Comparison of ENCODE assay signal across 8 cellular contexts in the genomic region with DNA sequence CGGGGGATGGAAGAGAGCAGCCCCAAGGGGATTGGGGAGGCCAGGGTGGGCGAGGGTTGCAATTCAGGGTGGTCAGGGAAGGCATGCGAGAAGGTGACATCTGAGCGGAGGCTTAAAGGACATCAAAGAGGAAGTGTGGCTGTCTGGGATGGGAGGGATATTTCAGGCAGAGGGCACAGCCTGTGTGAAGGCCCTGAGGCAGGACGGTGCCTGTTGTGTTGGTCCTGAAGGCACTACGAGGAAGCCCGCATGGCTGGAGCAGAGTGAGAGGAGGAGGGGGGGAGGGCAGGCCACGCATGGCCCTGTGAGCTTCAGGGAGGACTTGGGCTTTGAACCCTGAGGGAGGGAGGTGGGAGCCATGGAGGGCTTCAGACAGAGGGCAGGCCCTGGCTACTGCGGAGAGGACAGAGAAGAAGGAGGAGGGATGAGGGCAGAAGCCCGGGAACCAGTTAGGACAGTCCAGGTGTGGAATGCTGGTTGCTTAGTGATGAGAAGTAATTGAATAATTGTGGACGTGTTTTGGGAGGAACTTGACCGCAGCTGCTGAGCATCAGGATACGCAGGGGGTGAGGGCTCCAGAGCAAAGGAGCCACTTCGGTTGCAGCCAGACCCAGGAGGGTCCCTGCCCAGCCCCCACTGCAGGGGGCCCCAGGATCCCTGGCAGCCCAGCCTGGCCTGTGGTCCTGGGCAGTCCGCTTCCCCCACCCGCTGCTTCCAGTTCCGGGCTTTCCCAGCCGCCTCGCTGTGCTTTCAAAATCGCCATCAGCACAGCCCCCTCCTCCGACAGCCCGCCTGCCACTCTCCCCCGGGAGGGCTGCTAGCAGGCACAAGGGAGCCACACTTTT. TPM values are rescaled to one million over a fixed set of nuclear protein-coding genes. Genes with fewer than 3 reads are reported as not detected.
DNase-seq lines count a peak whose midpoint lies in the region; ATAC-seq and TF ChIP-seq lines count a peak whose summit lies in the region.

No MANE protein-coding gene starts in this region.

- H3K9me3 ChIP-seq in IMR-90 (ENCODE audit: control insufficient read depth, insufficient read depth, low read length) (no peaks in the 10 kb centered on the region), psoas muscle (no peaks in the 10 kb centered on the region)

- no peaks in the 10 kb centered on the region for H3K9me1 ChIP-seq in IMR-90 (ENCODE audit: insufficient read depth, low read length)

- WGBS in IMR-90 (ENCODE audit: extremely low coverage in 2 of 2, insufficient read length in 1 of 2), 2 experiments, result 13% methylated on average over 15 of the region's 23 CpGs; no CpG with 5 or more reads in 1 of the 2 experiments
- 6 to 7% (median 7%) methylated on average over 21 to 23 of the region's 23 CpGs for WGBS in psoas muscle, 3 donors

- DNase-seq in AG04449 (ENCODE audit: low read depth, low spot score) (no peak), IMR-90 (peak; percentile 7), WTC11 (ENCODE audit: low spot score) (peak; percentile 80), left cardiac atrium (peak; percentile 79), psoas muscle (peak; percentile 69 to 84), SKM-1 treated with dmso at 0.1 percent for 144 hours (lab: John Stamatoyannopoulos, UW; ENCODE audit: unreplicated experiment) (no peak)
- DNase-seq in naive thymus-derived CD8-positive, alpha-beta T cell, result no peak

- no peak overlapping the region for H3K23ac ChIP-seq in IMR-90 (ENCODE audit: low read depth, low read length)

- in situ Hi-C loops in IMR-90 (cut with MboI; ENCODE audit: low sequenced_read_pairs), result no loop called here

- no peaks in the 10 kb centered on the region for H3K9me3 Mint-ChIP-seq in WTC11
- no peaks in the 10 kb centered on the region for H3K9me3 Mint-ChIP-seq in naive thymus-derived CD8-positive, alpha-beta T cell

- no peak overlapping the region for H3K56ac ChIP-seq in IMR-90 (ENCODE audit: extremely low read depth, insufficient read depth, low read length)

- peaks cover 48% of the 10 kb centered on the region for H3K27me3 Mint-ChIP-seq in WTC11 (ENCODE audit: low read depth)
- peaks cover 4 to 21% (median 13%) of the 10 kb centered on the region in 5 donors for H3K27me3 Mint-ChIP-seq in naive thymus-derived CD8-positive, alpha-beta T cell

- H2AK9ac ChIP-seq in IMR-90 (replicated peaks; ENCODE audit: low read depth, low read length, poor library complexity), result no peak overlapping the region

- no peak overlapping the region for H2BK120ac ChIP-seq in IMR-90 (ENCODE audit: low read depth, low read length)

- H3K27ac Mint-ChIP-seq in WTC11, result peak overlapping the region; percentile 70; the same call in 1 of the 2 replicates
- H3K27ac Mint-ChIP-seq in naive thymus-derived CD8-positive, alpha-beta T cell, result peak overlapping the region in 2 of 10 donors; percentile 24 to 62

- H3K36me3 Mint-ChIP-seq in WTC11, result no peaks in the 10 kb centered on the region
- H3K36me3 Mint-ChIP-seq in naive thymus-derived CD8-positive, alpha-beta T cell, result no peaks in the 10 kb centered on the region

- H3K4me1 Mint-ChIP-seq in WTC11, result peaks cover 38% of the 10 kb centered on the region
- peaks cover 2 to 10% (median 9%) of the 10 kb centered on the region in 4 donors for H3K4me1 Mint-ChIP-seq in naive thymus-derived CD8-positive, alpha-beta T cell

- peaks cover 8% of the 10 kb centered on the region; the same call in 1 of the 2 replicates for H3K4me1 ChIP-seq in IMR-90 (ENCODE audit: control insufficient read depth, insufficient read depth, low read length)
- H3K4me1 ChIP-seq in psoas muscle, result peaks cover 9% of the 10 kb centered on the region

- no peak overlapping the region for H2BK5ac ChIP-seq in IMR-90 (ENCODE audit: low read depth, low read length, poor library complexity, severe bottlenecking)

- H3K4me3 ChIP-seq in AG04449 (ENCODE audit: low read depth, low read length) (peak overlapping the region; percentile 53), IMR-90 (ENCODE audit: insufficient read depth, low read depth, low read length) (peak overlapping the region; percentile 43), psoas muscle (peak overlapping the region; percentile 39)

- 0 out of 2 replicates have a peak overlapping the region, but pooled peaks have one; percentile 14 for H3K14ac ChIP-seq in IMR-90 (replicated peaks; ENCODE audit: low read depth, low read length)

- intact Hi-C loops in IMR-90 (cut with micrococcal nuclease) (no loop called here), left cardiac atrium (cut with DNase I) (loop anchor here in 1 of 2 donors (10.0 kb wide), 1 partner anchor 51 kb away; no protein-coding TSS in a partner anchor), psoas muscle (cut with DNase I) (no loop called here)

- ATAC-seq in IMR-90 (ENCODE audit: low read depth), result peak; percentile 60
- peak; percentile 62 for ATAC-seq in WTC11
- peak; percentile 67 to 68 for ATAC-seq in left cardiac atrium
- peak; percentile 36 to 64 (median 44) for ATAC-seq in psoas muscle
- ATAC-seq in HG02759 (IDR thresholded peaks at IDR 0.05; ENCODE audit: unreplicated experiment), result no peak
- no peak for ATAC-seq in naive thymus-derived CD8-positive, alpha-beta T cell

- H3K27me3 ChIP-seq in IMR-90 (ENCODE audit: control insufficient read depth, insufficient read depth, low read length) (peaks cover 15% of the 10 kb centered on the region), psoas muscle (ENCODE audit: insufficient read depth in 3 of 3, low read length in 2 of 3) (no peaks in the 10 kb centered on the region)

- peak overlapping the region; percentile 76 for H3K4me2 ChIP-seq in IMR-90 (ENCODE audit: low read depth, low read length)

- dilution Hi-C loops in IMR-90 (cut with HindIII; ENCODE audit: low sequenced_read_pairs, unreplicated experiment), result no loop called here

- no peak overlapping the region; the same call in 1 of the 2 replicates for H4K5ac ChIP-seq in IMR-90 (ENCODE audit: low read depth, low read length)

- H4K20me1 ChIP-seq in IMR-90 (ENCODE audit: insufficient read depth, low read length), result no peaks in the 10 kb centered on the region

- POLR2A ChIA-PET in AG04449 (lab: Yijun Ruan, JAX) (no interaction called here), IMR-90 (lab: Charles Lee; ENCODE audit: unreplicated experiment) (no interaction called here), WTC11 (lab: Charles Lee) (interaction anchor here (1.0 kb wide), 1 partner anchor 13 kb away, joined by 3 read pairs; no protein-coding TSS in a partner anchor)
- POLR2A ChIA-PET in naive thymus-derived CD8-positive, alpha-beta T cell (lab: Charles Lee), result interaction anchor here (0.5 kb wide), 1 partner anchor 9 kb away, joined by 4 read pairs; no protein-coding TSS in a partner anchor

- H2AK5ac ChIP-seq in IMR-90 (ENCODE audit: low read depth, low read length), result peak overlapping the region; percentile 39; the same call in 1 of the 2 replicates

- peak overlapping the region; percentile 88 for H2AFZ ChIP-seq in IMR-90 (replicated peaks; ENCODE audit: low read length, poor library complexity)

- 0 out of 2 replicates have a peak overlapping the region, but pooled peaks have one; percentile 16 for H3K4ac ChIP-seq in IMR-90 (ENCODE audit: low read depth, low read length)

- CTCF ChIA-PET in AG04449 (lab: Yijun Ruan, JAX), result interaction anchor here (0.9 to 1.0 kb wide), 2 partner anchors 21 to 92 kb away, joined by 3 to 5 read pairs; no protein-coding TSS in a partner anchor
- CTCF ChIA-PET in IMR-90 (lab: Yijun Ruan, JAX), result no interaction called here
- CTCF ChIA-PET in WTC11 (lab: Charles Lee), result interaction anchor here (1.0 to 2.7 kb wide), 6 partner anchors 13 to 180 kb away, joined by 3 to 10 read pairs (median 4); no protein-coding TSS in a partner anchor

- TF ChIP-seq CTCF in AG04449 (IDR thresholded peaks at IDR 0.05; ENCODE audit: insufficient read depth, low read length, missing control alignments), result no peak
- no peak for TF ChIP-seq CTCF in IMR-90 (conservative IDR thresholded peaks at IDR 0.05; ENCODE audit: low read depth, low read length)
- TF ChIP-seq CTCF in WTC11 (IDR thresholded peaks at IDR 0.05), result no peak
- no peak for TF ChIP-seq CTCF in psoas muscle (IDR thresholded peaks at IDR 0.05)

- no TSS peak for BruUV-seq in IMR-90 (replicated peaks; lab: Mats Ljungman, UMichigan)

- H3K27ac ChIP-seq in IMR-90 (ENCODE audit: insufficient read depth, low read length) (peak overlapping the region; percentile 22; the same call in 1 of the 2 replicates), psoas muscle (peak overlapping the region; percentile 63)

- no peak overlapping the region for H2BK20ac ChIP-seq in IMR-90 (ENCODE audit: low read depth, low read length)

- no peak for TF ChIP-seq POLR2A in IMR-90 (IDR thresholded peaks at IDR 0.05; ENCODE audit: low read depth, low read length)

- no peak overlapping the region for H2BK15ac ChIP-seq in IMR-90 (ENCODE audit: low read depth, low read length)

- TF ChIP-seq RAD21 in IMR-90 (IDR thresholded peaks at IDR 0.05; ENCODE audit: low read length), result no peak

- peak overlapping the region; percentile 11; the same call in 1 of the 2 replicates for H4K91ac ChIP-seq in IMR-90 (ENCODE audit: insufficient read depth, low read depth, low read length)

- peak overlapping the region; percentile 41; the same call in 1 of the 2 replicates for H3K4me3 Mint-ChIP-seq in WTC11
- no peak overlapping the region for H3K4me3 Mint-ChIP-seq in naive thymus-derived CD8-positive, alpha-beta T cell

- H3K36me3 ChIP-seq in IMR-90 (ENCODE audit: control insufficient read depth, insufficient read depth, low read length), result no peaks in the 10 kb centered on the region
- no peaks in the 10 kb centered on the region for H3K36me3 ChIP-seq in psoas muscle (ENCODE audit: insufficient read depth in 1 of 2, low read depth in 1 of 2)

- H3K79me1 ChIP-seq in IMR-90 (ENCODE audit: low read depth in 1 of 2, low read length in 2 of 2), result no peaks in the 10 kb centered on the region

- H3K9ac ChIP-seq in IMR-90 (ENCODE audit: low read depth, low read length), result no peak overlapping the region

- H4K8ac ChIP-seq in IMR-90 (ENCODE audit: low read depth in 2 of 2, low read length in 2 of 2), result peak overlapping the region; percentile 45 to 62; a peak in 3 of 4 replicates

- no peak overlapping the region; the same call in 1 of the 2 replicates for H3K18ac ChIP-seq in IMR-90 (ENCODE audit: low read depth, low read length)

RNA-seq across cellular contexts. Expression of gene TLE6, which starts 6.2 kb away (rescaled TPM):
- total RNA-seq in IMR-90 (2012; rRNA removed), result under 0.01 and 0.28 TPM in 2 replicates
- polyA plus RNA-seq in IMR-90 (2012; rRNA removed), result 0.17 TPM in 1 of 2 replicates, not detected in the other
- polyA plus RNA-seq in IMR-90 (2012; cell fraction: cytosol; rRNA removed), result 0.14 TPM in 1 of 2 replicates, not detected in the other
- polyA plus RNA-seq in IMR-90 (2012; cell fraction: nucleus; rRNA removed; ENCODE audit: low replicate concordance), result 0.50 and 0.67 TPM in 2 replicates
- 2.5 to 3.3 TPM (median 3.1 TPM) in 3 replicates for total RNA-seq in WTC11 (2021)
- total RNA-seq in left cardiac atrium, result 1 to 10 TPM in 1 of 2 donors, under 1 TPM in 1; 0.65 to 1.9 TPM
- under 1 TPM in 3 of 4 donors, not detected in 1; 0.50 to 0.89 (median 0.68) TPM for total RNA-seq in psoas muscle
- polyA plus RNA-seq in psoas muscle, result 1 to 10 TPM in 2 of 3 donors, under 1 TPM in 1; 0.96 to 2.2 (median 1.5) TPM
- under 1 TPM in 1 of 2 experiments, not detected in 1; 0.30 TPM for total RNA-seq in naive thymus-derived CD8-positive, alpha-beta T cell
- under 1 TPM in 2 of 3 donors, not detected in 1; 0.52 to 0.82 TPM for polyA plus RNA-seq in naive thymus-derived CD8-positive, alpha-beta T cell

RNA-seq across cellular contexts. Expression of gene ZNF77, which starts 38.8 kb away (rescaled TPM):
- total RNA-seq in IMR-90 (2012; rRNA removed) (5.3 and 6.5 TPM in 2 replicates), WTC11 (2021) (4.5 to 5.6 TPM (median 4.7 TPM) in 3 replicates), left cardiac atrium (1 to 10 TPM; 2.7 to 3.5 TPM), psoas muscle (1 to 10 TPM; 1.3 to 2.4 (median 1.3) TPM)
- polyA plus RNA-seq in IMR-90 (2012; rRNA removed) (3.6 and 3.9 TPM in 2 replicates), psoas muscle (1 to 10 TPM in 2 of 3 donors, under 1 TPM in 1; 0.84 to 1.9 (median 1.6) TPM)
- 1.1 and 2.7 TPM in 2 replicates for polyA plus RNA-seq in IMR-90 (2012; cell fraction: cytosol; rRNA removed)
- polyA plus RNA-seq in IMR-90 (2012; cell fraction: nucleus; rRNA removed; ENCODE audit: low replicate concordance), result 2.2 and 8.0 TPM in 2 replicates
- 1 to 10 TPM; 5.7 to 6.9 TPM for total RNA-seq in naive thymus-derived CD8-positive, alpha-beta T cell
- 1 to 10 TPM; 1.3 to 2.1 (median 1.7) TPM for polyA plus RNA-seq in naive thymus-derived CD8-positive, alpha-beta T cell

RNA-seq across cellular contexts. Expression of gene TLE2, which starts 45.5 kb away (rescaled TPM):
- total RNA-seq in IMR-90 (2012; rRNA removed), result under 0.01 and 0.28 TPM in 2 replicates
- polyA plus RNA-seq in IMR-90 (2012; rRNA removed), result 0.41 and 0.72 TPM in 2 replicates
- 0.42 and 0.45 TPM in 2 replicates for polyA plus RNA-seq in IMR-90 (2012; cell fraction: cytosol; rRNA removed)
- polyA plus RNA-seq in IMR-90 (2012; cell fraction: nucleus; rRNA removed; ENCODE audit: low replicate concordance), result 3.8 and 3.9 TPM in 2 replicates
- total RNA-seq in WTC11 (2021), result 13.1 to 20.0 TPM (median 15.8 TPM) in 3 replicates
- total RNA-seq in left cardiac atrium, result 10 to 100 TPM; 61.0 to 66.7 TPM
- 10 to 100 TPM; 28.6 to 42.5 (median 36.1) TPM for total RNA-seq in psoas muscle
- 10 to 100 TPM; 23.5 to 35.1 (median 31.8) TPM for polyA plus RNA-seq in psoas muscle
- 10 to 100 TPM; 19.1 to 21.1 TPM for total RNA-seq in naive thymus-derived CD8-positive, alpha-beta T cell
- polyA plus RNA-seq in naive thymus-derived CD8-positive, alpha-beta T cell, result 10 to 100 TPM in 2 of 3 donors, 1 to 10 TPM in 1; 7.0 to 12.4 (median 10.8) TPM

Comparison
In these comparisons a context has a peak if more than half of its experiments do, and no peak if none do; other contexts are left out.
1. DNase-seq: peak in IMR-90 (single experiment), WTC11 (single experiment), left cardiac atrium (single experiment) and psoas muscle (2 of 2); none in AG04449 (single experiment), SKM-1 treated with dmso at 0.1 percent for 144 hours (single experiment) and naive thymus-derived CD8-positive, alpha-beta T cell (0 of 10).
2. ATAC-seq: peak in IMR-90 (single experiment), WTC11 (single experiment), left cardiac atrium (2 of 2) and psoas muscle (4 of 4); none in HG02759 (single experiment) and naive thymus-derived CD8-positive, alpha-beta T cell (0 of 2).
3. RNA of gene TLE2, which starts 45.5 kb away (total RNA-seq): 61.0 to 66.7 TPM in left cardiac atrium, 28.6 to 42.5 TPM in psoas muscle, 19.1 to 21.1 TPM in naive thymus-derived CD8-positive, alpha-beta T cell and 13.1 to 20.0 TPM in WTC11; under 0.01 to 0.28 TPM in IMR-90; every median in the first group is over 10 times any median in the second.
4. POLR2A ChIA-PET loops: an anchor here in WTC11 (1.0 kb wide) and naive thymus-derived CD8-positive, alpha-beta T cell (0.5 kb wide); none called in AG04449 and IMR-90.
5. Peak in every context shown above with its lines, with median percentiles within 50 percentile points of each other: H3K4me3 ChIP-seq.